ENCODE assay signal across 20 cellular contexts in genomic region chr18:6719914-6720692, GRCh38. TPM values are rescaled to one million over a fixed set of nuclear protein-coding genes. Genes with fewer than 3 reads are reported as not detected.
A peak's percentile ranks its signal among the peaks of the same experiment; 100 is the strongest.
DNase-seq lines count a peak whose midpoint lies in the region; ATAC-seq, FAIRE-seq and TF ChIP-seq lines count a peak whose summit lies in the region.
"Had no signal": no experiment of that assay in that cellular context is flagged by ENCODE, and none has a peak within 500 bp of the region (broad histone marks: within the 10 kb centered on the region; RNA-seq: fewer than 3 reads in every experiment).

No MANE protein-coding gene starts in this region.

- H3K27me3 ChIP-seq in K562 (ENCODE audit: control insufficient read depth in 2 of 2, insufficient read depth in 2 of 2, low read length in 2 of 2) (no peaks in the 10 kb centered on the region), brain microvascular endothelial cell (replicated peaks) (no peaks in the 10 kb centered on the region)
- H3K27me3 ChIP-seq: Peyer's patch had no signal

- peaks cover 54% of the 10 kb centered on the region for H3K4me1 Mint-ChIP-seq in mesothelial cell of epicardium

- BruUV-seq in K562 (replicated peaks; lab: Mats Ljungman, UMichigan): no TSS peak

- H3K4me3 Mint-ChIP-seq in mesothelial cell of epicardium: no peak overlapping the region

- H3K27me3 Mint-ChIP-seq in mesothelial cell of epicardium (ENCODE audit: low read depth): no peaks in the 10 kb centered on the region

- H4K20me1 ChIP-seq in K562 (replicated peaks; ENCODE audit: control insufficient read depth, insufficient read depth, low read length): no peaks in the 10 kb centered on the region

- H3K79me2 ChIP-seq in K562 (ENCODE audit: control insufficient read depth, insufficient read depth, low read length): no peaks in the 10 kb centered on the region

- WGBS in K562 (ENCODE audit: insufficient coverage, low coverage, missing lambda C conversion rate): 0% methylated on average over 1 of the region's 1 CpG

- no peak for TF ChIP-seq RAD21 in K562 (CRISPR knock-in tag; conservative IDR thresholded peaks at IDR 0.05 in 1 of 2, IDR thresholded peaks at IDR 0.05 in 1 of 2)

- H3K9me3 ChIP-seq in K562 (replicated peaks; ENCODE audit: control insufficient read depth, insufficient read depth, low read depth, low read length): no peaks in the 10 kb centered on the region
- H3K9me3 ChIP-seq: Peyer's patch had no signal

- DNase-seq in NCI-H226 (peak; percentile 47), K562 (ENCODE audit: extremely low read depth in 1 of 4, low spot score in 3 of 4) (no peak), mesothelial cell of epicardium (ENCODE audit: low spot score in 2 of 2, unreplicated experiment in 2 of 2) (no peak), NCI-H2029 treated with DMSO at 0.1 percent for 48 hours (lab: John Stamatoyannopoulos, UW) (no peak), brain microvascular endothelial cell (no peak), GM03348 (ENCODE audit: low spot score) (no peak)
- no peak for DNase-seq in activated T-cell treated with anti-CD3 and anti-CD28 coated beads, Interleukin-2, amount 50 U/mL, for 1 hour
- DNase-seq: C1 segment of cervical spinal cord, DMS 273 treated with DMSO at 0.1 percent for 48 hours, GF-D8, Karpas-422, NCI-H1105, NCI-H1694, NCI-H446 treated with DMSO at 0.1 percent for 48 hours, NCI-H774, Peyer's patch, Right ventricle myocardium superior had no signal

- H3K27ac ChIP-seq in C4-2B (peak overlapping the region; percentile 78), K562 (ENCODE audit: extremely low read depth, low read depth, low read length) (no peak overlapping the region), brain microvascular endothelial cell (no peak overlapping the region)
- H3K27ac ChIP-seq: Peyer's patch had no signal

- H3K9me1 ChIP-seq in K562 (ENCODE audit: control insufficient read depth, insufficient read depth, low read length): no peaks in the 10 kb centered on the region

- no peaks in the 10 kb centered on the region for H3K36me3 Mint-ChIP-seq in mesothelial cell of epicardium

- TF ChIP-seq EP300 in K562 (IDR thresholded peaks at IDR 0.05; ENCODE audit: low read length): no peak

- POLR2A ChIA-PET in K562 (lab: Yijun Ruan, JAX): no interaction called here

- TF ChIP-seq POLR2A in K562 (conservative IDR thresholded peaks at IDR 0.05): no peak

- peak; percentile 66 for ATAC-seq in K562

- H3K36me3 ChIP-seq in K562 (ENCODE audit: control insufficient read depth, insufficient read depth, low read length) (no peaks in the 10 kb centered on the region), brain microvascular endothelial cell (replicated peaks) (no peaks in the 10 kb centered on the region)
- H3K36me3 ChIP-seq: Peyer's patch had no signal

- no peak overlapping the region for H2AFZ ChIP-seq in K562 (ENCODE audit: low read depth, low read length)

- CTCF ChIA-PET in K562 (lab: Yijun Ruan, JAX; ENCODE audit: low intra/inter-chr PET ratio): no interaction called here

- in situ Hi-C loops in K562 (cut with MboI) (no loop called here), brain microvascular endothelial cell (cut with HindIII; ENCODE audit: low pct_ligation_motif_present, low sequenced_read_pairs) (no loop called here)

- intact Hi-C loops in K562 (cut with micrococcal nuclease): no loop called here

- no peak overlapping the region for H3K4me3 ChIP-seq in K562
- H3K4me3 ChIP-seq in brain microvascular endothelial cell (ENCODE audit: low read depth, low read length): no peak overlapping the region
- H3K4me3 ChIP-seq: Peyer's patch had no signal

- TF ChIP-seq CTCF in C4-2B (conservative IDR thresholded peaks at IDR 0.05) (no peak), K562 (IDR thresholded peaks at IDR 0.05 in 2 of 3, conservative IDR thresholded peaks at IDR 0.05 in 1 of 3; ENCODE audit: insufficient read depth in 2 of 3, low read depth in 1 of 3, low read length in 3 of 3) (no peak), mesothelial cell of epicardium (IDR thresholded peaks at IDR 0.05; ENCODE audit: unreplicated experiment) (no peak), brain microvascular endothelial cell (IDR thresholded peaks at IDR 0.05; ENCODE audit: low read depth, low read length, missing control alignments) (no peak)

- no peaks in the 10 kb centered on the region for H3K4me1 ChIP-seq in K562 (replicated peaks in 1 of 2; ENCODE audit: control insufficient read depth in 2 of 2, insufficient read depth in 2 of 2, low read length in 2 of 2)
- H3K4me1 ChIP-seq: Peyer's patch had no signal

- H3K27ac Mint-ChIP-seq in mesothelial cell of epicardium: peak overlapping the region; percentile 87

- FAIRE-seq in K562 (lab: Jason Lieb, UNC): no peak
- FAIRE-seq: A204.1, GM12892 had no signal

- no peak overlapping the region for H3K4me2 ChIP-seq in K562 (ENCODE audit: insufficient read depth, low read length)

- no peaks in the 10 kb centered on the region for H3K9me3 Mint-ChIP-seq in mesothelial cell of epicardium

- no peak overlapping the region for H3K9ac ChIP-seq in K562 (ENCODE audit: insufficient read depth in 1 of 2, low read depth in 2 of 2, low read length in 2 of 2)

TF ChIP-seq in K562, 482 proteins besides CTCF, POLR2A, EP300 and RAD21 (continues in another document):
- TF ChIP-seq HDAC3 (IDR thresholded peaks at IDR 0.05; ENCODE audit: borderline replicate concordance, partially characterized antibody) (no peak), ZNF318 (IDR thresholded peaks at IDR 0.05; ENCODE audit: borderline replicate concordance in 1 of 2, low read depth in 1 of 2) (no peak)

RNA-seq across cellular contexts. Expression of gene ARHGAP28, which starts 9.4 kb away (rescaled TPM):
- total RNA-seq in K562 (2011; cell fraction: chromatin; rRNA removed; ENCODE audit: low replicate concordance): 3.6 and 12.9 TPM in 2 replicates
- 1.3 and 3.6 TPM in 2 replicates for total RNA-seq in K562 (2011; cell fraction: nucleolus; rRNA removed)
- total RNA-seq in K562 (2011; cell fraction: nucleoplasm; rRNA removed): 4.0 and 8.0 TPM in 2 replicates
- total RNA-seq in K562 (2014; rRNA removed) (3.3 and 5.9 TPM in 2 replicates), K562 (2014; rRNA removed; fragmentation: Illumina TruSeq; extraction: Trizol) (5.2 and 5.6 TPM in 2 replicates), K562 (2015; rRNA removed; fragmentation: Illumina TruSeq; extraction: Trizol) (5.0 and 5.2 TPM in 2 replicates), K562 (2021) (5.2 and 6.1 TPM in 2 replicates), mesothelial cell of epicardium (153 to 161 TPM (median 159 TPM) in 3 replicates)
- polyA plus RNA-seq in K562 (2011; rRNA removed) (2.4 and 3.8 TPM in 2 replicates), K562 (2014; fragmentation: Illumina TruSeq; extraction: Trizol) (3.6 and 5.0 TPM in 2 replicates), K562 (2014; fragmentation: Nextera tagmentation; extraction: Ambion mirVana) (1 to 10 TPM in 1 of 2 experiments, under 1 TPM in 1; 0.93 to 2.6 TPM), K562 (2014; rRNA removed) (3.0 and 4.8 TPM in 2 replicates)
- polyA plus RNA-seq in K562 (2011; cell fraction: cytosol; rRNA removed): 0.43 and 1.1 TPM in 2 replicates
- 2.5 and 2.6 TPM in 2 replicates for polyA plus RNA-seq in K562 (2011; cell fraction: nucleus; rRNA removed)
- 2.9 and 6.2 TPM in 2 replicates for polyA plus RNA-seq in K562 (2012)
- polyA minus RNA-seq in K562 (2011; rRNA and poly(A)+ RNA removed): 5.0 and 5.8 TPM in 2 replicates
- 1.5 TPM in 2 replicates for polyA minus RNA-seq in K562 (2011; cell fraction: cytosol; rRNA and poly(A)+ RNA removed)
- 2.3 and 4.6 TPM in 2 replicates for polyA minus RNA-seq in K562 (2011; cell fraction: nucleus; rRNA and poly(A)+ RNA removed)

Comparison
In these comparisons a context has a peak if more than half of its experiments do, and no peak if none do; other contexts are left out.
1. RNA of gene ARHGAP28, which starts 9.4 kb away (total RNA-seq): 153 to 161 TPM in mesothelial cell of epicardium; 1.3 to 12.9 TPM in K562; every median in the first group is over 10 times any median in the second.